In the genomic region with DNA sequence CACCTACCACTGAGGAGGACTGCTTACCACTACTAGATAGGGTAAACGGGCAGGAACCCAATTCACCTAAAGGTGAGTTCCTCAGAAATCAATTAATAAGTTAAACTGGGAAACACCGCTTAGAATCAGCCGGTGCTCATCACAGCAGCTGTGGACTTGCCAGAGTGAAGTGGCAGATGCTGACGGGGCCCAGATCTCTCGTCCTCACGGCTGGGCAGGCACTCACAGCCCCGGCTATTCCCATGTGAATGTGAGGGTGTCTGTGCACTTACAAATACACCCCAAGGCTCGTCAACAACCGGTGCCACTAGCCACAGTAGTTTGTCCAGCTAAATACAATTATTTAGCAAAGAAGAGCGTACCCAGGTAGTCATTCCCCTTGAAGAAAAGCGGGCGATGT, we compare ENCODE assay signal across 17 cellular contexts. TPM values are rescaled to one million over a fixed set of nuclear protein-coding genes. Genes with fewer than 3 reads are reported as not detected.
A peak's percentile ranks its signal among the peaks of the same experiment; 100 is the strongest.
DNase-seq lines count a peak whose midpoint lies in the region; ATAC-seq and TF ChIP-seq lines count a peak whose summit lies in the region.
"Had no signal": no experiment of that assay in that cellular context is flagged by ENCODE, and none has a peak within 500 bp of the region (broad histone marks: within the 10 kb centered on the region; RNA-seq: fewer than 3 reads in every experiment).

No MANE protein-coding gene starts in this region.

- WGBS in esophagus muscularis mucosa = 78% methylated on average over 12 of the region's 12 CpGs

- no peaks in the 10 kb centered on the region for H3K79me2 ChIP-seq in OCI-LY7 (ENCODE audit: insufficient read depth, low read depth, low read length)

- CTCF ChIA-PET in OCI-LY7 (lab: Charles Lee; ENCODE audit: unreplicated experiment) = interaction anchor here (0.6 to 2.9 kb wide), 5 partner anchors 29 to 175 kb away, joined by 3 to 13 read pairs (median 3); partner anchors contain the start of genes MBTPS1 and TAF1C

- no peak for TF ChIP-seq EP300 in esophagus muscularis mucosa (IDR thresholded peaks at IDR 0.05)

- POLR2A ChIA-PET in OCI-LY7 (lab: Charles Lee) = interaction anchor here (0.6 to 1.7 kb wide), 5 partner anchors 14 to 277 kb away, joined by 5 to 7 read pairs (median 5); partner anchors contain the start of gene MBTPS1

- peaks cover 83% of the 10 kb centered on the region for H3K36me3 ChIP-seq in left ventricle myocardium inferior
- peaks cover 52% of the 10 kb centered on the region for H3K36me3 ChIP-seq in KOPT-K1 (ENCODE audit: insufficient read depth, low read length)
- peaks cover 87% of the 10 kb centered on the region for H3K36me3 ChIP-seq in OCI-LY7 (ENCODE audit: insufficient read depth, low read length)
- H3K36me3 ChIP-seq in esophagus muscularis mucosa = peaks cover 59 to 97% (median 86%) of the 10 kb centered on the region in 4 donors

- no peaks in the 10 kb centered on the region for H3K27me3 ChIP-seq in left ventricle myocardium inferior (ENCODE audit: low read depth)
- no peaks in the 10 kb centered on the region for H3K27me3 ChIP-seq in esophagus muscularis mucosa

- no TSS peak for BruUV-seq in OCI-LY7 (replicated peaks; lab: Mats Ljungman, UMichigan)

- H4K20me1 ChIP-seq in OCI-LY7 (ENCODE audit: insufficient read depth, low read length) = 0 out of 2 replicates have a peak, but pooled peaks cover 3% of the 10 kb centered on the region

- no peak for DNase-seq in left ventricle myocardium inferior
- DNase-seq in Right ventricle myocardium inferior (ENCODE audit: missing footprints) = no peak
- DNase-seq in OCI-LY7 (ENCODE audit: low spot score) = no peak
- DNase-seq in retina = peak; percentile 45
- no peak for DNase-seq in esophagus muscularis mucosa (ENCODE audit: extremely low spot score)
- DNase-seq in stimulated activated naive CD4-positive, alpha-beta T cell (lab: John Stamatoyannopoulos, UW) = no peak
- no peak for DNase-seq in activated CD8-positive, alpha-beta memory T cell treated with anti-CD3 and anti-CD28 coated beads for 24 hours
- DNase-seq: COR-L47, H9, NCI-H1436, NCI-H2029, NCI-H774, SIG-M5 had no signal

- peaks cover 60% of the 10 kb centered on the region for H3K4me1 ChIP-seq in left ventricle myocardium inferior
- H3K4me1 ChIP-seq in OCI-LY7 (ENCODE audit: insufficient read depth, low read length, poor library complexity, severe bottlenecking) = peaks cover 66% of the 10 kb centered on the region
- H3K4me1 ChIP-seq in esophagus muscularis mucosa = peaks cover 0 to 7% (median 3%) of the 10 kb centered on the region in 4 donors

- no peak overlapping the region for H3K4me3 ChIP-seq in left ventricle myocardium inferior
- no peak overlapping the region for H3K4me3 ChIP-seq in OCI-LY7 (ENCODE audit: low read depth, low read length, poor library complexity, severe bottlenecking)
- H3K4me3 ChIP-seq in esophagus muscularis mucosa = no peak overlapping the region

- H3K9me2 ChIP-seq in OCI-LY7 (ENCODE audit: insufficient read depth, low read length) = no peaks in the 10 kb centered on the region

- peak overlapping the region; percentile 81 for H3K27ac ChIP-seq in left ventricle myocardium inferior (replicated peaks)
- H3K27ac ChIP-seq in KOPT-K1 (ENCODE audit: low read depth, low read length, poor library complexity, severe bottlenecking) = peak overlapping the region; percentile 90
- H3K27ac ChIP-seq in OCI-LY7 (ENCODE audit: low read depth, low read length, poor library complexity, severe bottlenecking) = peak overlapping the region; percentile 66
- H3K27ac ChIP-seq in esophagus muscularis mucosa (replicated peaks in 1 of 4) = no peak overlapping the region

- H3K9me3 ChIP-seq in left ventricle myocardium inferior (replicated peaks) (no peaks in the 10 kb centered on the region), KOPT-K1 (ENCODE audit: insufficient read depth, low read length, poor library complexity, severe bottlenecking) (no peaks in the 10 kb centered on the region), OCI-LY7 (ENCODE audit: low read length) (no peaks in the 10 kb centered on the region), esophagus muscularis mucosa (no peaks in the 10 kb centered on the region)

- TF ChIP-seq CTCF in left ventricle myocardium inferior (IDR thresholded peaks at IDR 0.05; ENCODE audit: borderline replicate concordance) (no peak), OCI-LY7 (conservative IDR thresholded peaks at IDR 0.05; ENCODE audit: low read length) (no peak), esophagus muscularis mucosa (IDR thresholded peaks at IDR 0.05) (no peak)

- intact Hi-C loops in left ventricle myocardium inferior (cut with micrococcal nuclease) = loop anchor here (10.0 kb wide), 1 partner anchor 98 kb away; the partner anchor contains the start of gene TAF1C
- intact Hi-C loops in Right ventricle myocardium inferior (cut with DNase I) = loop anchor here (2.0 to 10.0 kb wide), 3 partner anchors 50 to 398 kb away; partner anchors contain the start of gene TAF1C
- intact Hi-C loops in OCI-LY7 (cut with micrococcal nuclease; ENCODE audit: unreplicated experiment) = no loop called here
- intact Hi-C loops in esophagus muscularis mucosa (cut with DNase I) = no loop called here

- no peak for ATAC-seq in Right ventricle myocardium inferior

- no peak for TF ChIP-seq POLR2A in esophagus muscularis mucosa (IDR thresholded peaks at IDR 0.05; ENCODE audit: low read depth)

- no peak overlapping the region for H2AFZ ChIP-seq in OCI-LY7 (ENCODE audit: low read length)

- peak overlapping the region; percentile 63 for H3K4me2 ChIP-seq in OCI-LY7 (ENCODE audit: low read length)

RNA-seq across cellular contexts. Expression of gene MBTPS1, which starts 29.7 kb away (rescaled TPM):
- total RNA-seq in left ventricle myocardium inferior (72.5 TPM), Right ventricle myocardium inferior (70.2 TPM), OCI-LY7 (2022) (65.2 and 71.8 TPM in 2 replicates), esophagus muscularis mucosa (10 to 100 TPM; 72.4 to 86.6 (median 82.6) TPM)
- total RNA-seq in OCI-LY7 (2014; rRNA removed; shearing (Covaris generic)) = 39.4 and 49.6 TPM in 2 replicates

RNA-seq across cellular contexts. Expression of gene SLC38A8, which starts 44.4 kb away (rescaled TPM):
- not detected for total RNA-seq in left ventricle myocardium inferior
- total RNA-seq in Right ventricle myocardium inferior = 3.1 TPM
- total RNA-seq in OCI-LY7 (2014; rRNA removed; shearing (Covaris generic)) = not detected in 2 replicates
- total RNA-seq in OCI-LY7 (2022) = not detected in 2 replicates
- not detected for total RNA-seq in esophagus muscularis mucosa
- total RNA-seq: A673, HT-29, NCI-H460 had no signal

RNA-seq across cellular contexts. Expression of gene HSDL1, which starts 58.0 kb away (rescaled TPM):
- total RNA-seq in left ventricle myocardium inferior (23.8 TPM), Right ventricle myocardium inferior (24.1 TPM), OCI-LY7 (2022) (25.1 and 26.9 TPM in 2 replicates), esophagus muscularis mucosa (10 to 100 TPM in 3 of 4 donors, 1 to 10 TPM in 1; 7.1 to 14.6 (median 11.4) TPM)
- 15.4 and 16.3 TPM in 2 replicates for total RNA-seq in OCI-LY7 (2014; rRNA removed; shearing (Covaris generic))

RNA-seq across cellular contexts. Expression of gene DNAAF1, which starts 58.1 kb away (rescaled TPM):
- total RNA-seq in left ventricle myocardium inferior (0.14 TPM), Right ventricle myocardium inferior (not detected), OCI-LY7 (2022) (0.24 and 0.34 TPM in 2 replicates), esophagus muscularis mucosa (under 1 TPM in 2 of 4 donors, not detected in 2; 0.66 to 0.78 TPM)
- total RNA-seq in OCI-LY7 (2014; rRNA removed; shearing (Covaris generic)) = 0.08 TPM in 1 of 2 replicates, not detected in the other
- total RNA-seq: A673, H9, NCI-H460 had no signal

Comparison
In these comparisons a context has a peak if more than half of its experiments do, and no peak if none do; other contexts are left out.
1. H3K27ac ChIP-seq: peak in left ventricle myocardium inferior (single experiment), KOPT-K1 (single experiment) and OCI-LY7 (single experiment); none in esophagus muscularis mucosa (0 of 4).
2. intact Hi-C loops: an anchor here in left ventricle myocardium inferior (10.0 kb wide) and Right ventricle myocardium inferior (2.0 to 10.0 kb wide); none called in OCI-LY7 and esophagus muscularis mucosa.